In the genomic region with DNA sequence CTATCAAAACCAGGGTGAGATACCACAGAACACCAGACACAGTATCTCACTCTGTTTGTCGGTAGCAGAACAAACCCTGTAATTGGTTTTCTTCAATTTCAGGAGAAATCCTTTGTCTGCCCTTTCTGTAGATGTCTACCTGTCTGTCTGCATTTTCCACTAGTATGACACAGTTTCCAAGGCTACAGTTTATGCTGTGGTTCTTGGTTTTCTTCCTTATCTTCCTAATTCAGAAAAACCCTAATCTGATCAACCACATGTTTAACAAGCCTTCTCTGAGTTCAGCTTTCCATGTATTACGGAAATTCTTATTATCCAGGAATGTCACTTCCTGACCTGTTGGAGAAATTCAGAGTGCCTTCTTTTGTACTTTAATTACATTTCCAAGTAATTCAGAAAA, we compare ENCODE assay signal across 22 cellular contexts.
"Had no signal": no experiment of that assay in that cellular context is flagged by ENCODE, and none has a peak within 500 bp of the region (broad histone marks: within the 10 kb centered on the region; RNA-seq: fewer than 3 reads in every experiment).

No MANE protein-coding gene starts in this region.

- ATAC-seq: HepG2, Panc1 had no signal

- H3K27ac ChIP-seq: KMS-11, RWPE1, SJCRH30, SK-N-MC had no signal

- H3K4me2 ChIP-seq: KMS-11 had no signal

- H3K27me3 ChIP-seq: SJCRH30 had no signal

- H3K9ac ChIP-seq: KMS-11 had no signal

- H3K4me1 ChIP-seq: SJCRH30 had no signal

- H3K9me3 ChIP-seq: SJCRH30 had no signal

- H3K36me3 ChIP-seq: SJCRH30 had no signal

- DNase-seq: IMR-90, Kasumi-1, MM.1S, NCI-H1092 treated with DMSO at 0.1 percent for 48 hours, NCI-H1436, NCI-H187, NCI-H2029, NCI-H2081 treated with DMSO at 0.1 percent for 48 hours, NCI-H2171, NCI-H226, NCI-H446, NCI-H510A, NCI-H524 treated with DMSO at 0.1 percent for 48 hours, NCI-H69, NCI-H774, SHP77 treated with DMSO at 0.1 percent for 48 hours, SJCRH30 had no signal

- H3K4me3 ChIP-seq: SJCRH30, SK-N-MC had no signal

- FAIRE-seq: HepG2 had no signal
